8 cellular contexts compared by ENCODE assay signal in genomic region chr7:116524609-116525297, GRCh38. TPM values are rescaled to one million over a fixed set of nuclear protein-coding genes. Genes with fewer than 3 reads are reported as not detected.
DNase-seq lines count a peak whose midpoint lies in the region; ATAC-seq lines count a peak whose summit lies in the region.

Gene CAV1, plus strand, starts transcription at chr7:116525036. Its CDS starts 27 bp downstream, at chr7:116525063.

- peak; percentile 91 for DNase-seq in GM04504 (ENCODE audit: low read depth)
- DNase-seq in activated CD4-positive, CD25-positive, alpha-beta regulatory T cell treated with anti-CD3 and anti-CD28 coated beads, Interleukin-2, amount 50 U/mL, for 72 hours = peak; percentile 29
- peak; percentile 73 for DNase-seq in left lobe of liver (ENCODE audit: low spot score)
- peak; percentile 28 for DNase-seq in stimulated activated CD4-positive, alpha-beta T cell treated with anti-CD3 and anti-CD28 coated beads, Interleukin-1b, Interleukin-23, amount 100 ng/mL, for 48 hours
- DNase-seq in GDM1 (lab: John Stamatoyannopoulos, UW) = no peak

- H3K4me1 ChIP-seq in HUES48 (ENCODE audit: control insufficient read depth, insufficient read depth, low read length) (peaks cover 51% of the 10 kb centered on the region), duodenal mucosa (ENCODE audit: control insufficient read depth in 1 of 2, insufficient read depth in 2 of 2, low read length in 2 of 2) (peaks cover 18% of the 10 kb centered on the region in 2 donors)

- peak within 1 kb of the TSS; percentile 80 for H3K4me3 ChIP-seq in HUES48 (ENCODE audit: low read depth, low read length)
- peak within 1 kb of the TSS; percentile 83 to 86 for H3K4me3 ChIP-seq in duodenal mucosa (ENCODE audit: low read depth in 1 of 2, low read length in 2 of 2)

- peak within 1 kb of the TSS; percentile 88 for H3K27ac ChIP-seq in HUES48 (ENCODE audit: low read depth, low read length)
- peak within 1 kb of the TSS; percentile 82 for H3K27ac ChIP-seq in duodenal mucosa (ENCODE audit: low read depth, low read length)

- H3K9me3 ChIP-seq in HUES48 (ENCODE audit: control insufficient read depth, insufficient read depth, low read length) (no peaks in the 10 kb centered on the region), duodenal mucosa (ENCODE audit: control insufficient read depth in 1 of 2, low read length in 2 of 2) (no peaks in the 10 kb centered on the region)

- H3K27me3 ChIP-seq in HUES48 (ENCODE audit: control insufficient read depth, insufficient read depth, low read length) (peaks cover 24% of the 10 kb centered on the region), duodenal mucosa (ENCODE audit: control insufficient read depth in 1 of 2, insufficient read depth in 2 of 2, low read length in 2 of 2) (peaks cover 26 to 33% of the 10 kb centered on the region in 2 donors)

- H3K9ac ChIP-seq in HUES48 (ENCODE audit: low read depth, low read length) (peak within 1 kb of the TSS; percentile 61), duodenal mucosa (ENCODE audit: low read depth in 1 of 2, low read length in 2 of 2) (peak within 1 kb of the TSS; percentile 56 to 73)

- ATAC-seq in left lobe of liver (peak; percentile 77), HG02973 (IDR thresholded peaks at IDR 0.05; ENCODE audit: unreplicated experiment) (no peak)

- H3K36me3 ChIP-seq in HUES48 (ENCODE audit: control insufficient read depth, insufficient read depth, low read length) (0 out of 2 replicates have a peak, but pooled peaks cover under 1% of the 10 kb centered on the region), duodenal mucosa (ENCODE audit: control insufficient read depth in 1 of 2, insufficient read depth in 2 of 2, low read length in 2 of 2) (no peaks in the 10 kb centered on the region)

RNA-seq across cellular contexts. Expression of gene CAV1, which starts in this region (rescaled TPM):
- 9.3 TPM for total RNA-seq in left lobe of liver
